ENCODE assay signal across 21 cellular contexts in the genomic region with DNA sequence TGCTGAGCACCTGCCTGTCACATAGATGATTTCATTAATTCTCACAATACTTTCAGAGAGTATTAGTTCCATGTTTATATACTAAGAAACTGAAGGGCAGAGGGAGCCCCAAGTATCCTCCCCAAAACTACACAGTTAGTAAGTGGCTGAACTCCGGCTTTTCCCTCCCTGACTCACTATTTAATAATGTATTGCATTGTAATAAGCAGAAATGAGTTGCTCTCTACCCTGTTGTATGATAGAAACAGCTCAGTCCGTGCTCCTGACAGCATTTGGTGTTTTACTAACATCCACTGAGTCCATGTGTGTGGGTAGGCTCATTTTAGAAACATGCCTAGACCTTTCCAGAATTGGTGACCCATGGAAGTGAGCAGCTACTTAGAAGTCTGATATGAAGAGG.
DNase-seq lines count a peak whose midpoint lies in the region; ATAC-seq and FAIRE-seq lines count a peak whose summit lies in the region.
"Had no signal": no experiment of that assay in that cellular context is flagged by ENCODE, and none has a peak within 500 bp of the region (broad histone marks: within the 10 kb centered on the region; RNA-seq: fewer than 3 reads in every experiment).

No MANE protein-coding gene starts in this region.

- DNase-seq in EL (peak; percentile 4), SK-N-MC (ENCODE audit: low read depth, low spot score) (no peak), fibroblast of gingiva (ENCODE audit: low read depth) (peak; percentile 11), trophoblast cell (no peak), amygdala (lab: John Stamatoyannopoulos, UW) (no peak), small intestine (no peak), SW480 (ENCODE audit: low spot score) (no peak)
- DNase-seq: activated CD8-positive, alpha-beta T cell treated with anti-CD3 and anti-CD28 coated beads for 36 hours; activated T-cell treated with anti-CD3 and anti-CD28 coated beads, Interleukin-2, amount 50 U/mL, for 1 hour; adrenal gland; caudate nucleus; dermis blood vessel endothelial cell; DMS53; NCI-H1105; NCI-H526; stimulated activated CD4-positive, alpha-beta T cell treated with anti-CD3 and anti-CD28 coated beads, Interleukin-1b, Interleukin-23, amount 100 ng/mL, for 48 hours had no signal

- no peak overlapping the region for H3K4ac ChIP-seq in trophoblast cell (ENCODE audit: low read depth, low read length)

- H3K14ac ChIP-seq in trophoblast cell (ENCODE audit: low read length): no peak overlapping the region

- H3K27ac ChIP-seq in SK-N-MC (peak overlapping the region; percentile 61; the same call in 1 of the 2 replicates), trophoblast cell (ENCODE audit: low read depth, low read length) (no peak overlapping the region), small intestine (ENCODE audit: low read depth in 1 of 2, low read length in 1 of 2) (no peak overlapping the region)
- H3K27ac ChIP-seq: adrenal gland, gastroesophageal sphincter, prostate gland had no signal

- no peak overlapping the region for H4K91ac ChIP-seq in trophoblast cell (ENCODE audit: low read depth, low read length)

- no peaks in the 10 kb centered on the region for H3K36me3 ChIP-seq in SK-N-MC (ENCODE audit: insufficient read depth, low read length)
- no peaks in the 10 kb centered on the region for H3K36me3 ChIP-seq in trophoblast cell (ENCODE audit: control insufficient read depth in 1 of 2, insufficient read depth in 2 of 2, low read length in 2 of 2)
- H3K36me3 ChIP-seq in small intestine (ENCODE audit: control insufficient read depth in 2 of 2, insufficient read depth in 2 of 2, low read length in 2 of 2): no peaks in the 10 kb centered on the region
- H3K36me3 ChIP-seq: adrenal gland, gastroesophageal sphincter, prostate gland had no signal

- H3K18ac ChIP-seq in trophoblast cell (ENCODE audit: low read length): no peak overlapping the region

- peaks cover 2 to 4% of the 10 kb centered on the region in 2 experiments for H3K4me1 ChIP-seq in trophoblast cell (ENCODE audit: control insufficient read depth in 1 of 2, insufficient read depth in 2 of 2, low read length in 2 of 2)
- peaks cover 0 to 3% of the 10 kb centered on the region in 2 donors for H3K4me1 ChIP-seq in small intestine (ENCODE audit: control insufficient read depth in 2 of 2, insufficient read depth in 1 of 2, low read depth in 1 of 2, low read length in 1 of 2)
- H3K4me1 ChIP-seq: prostate gland had no signal

- H4K8ac ChIP-seq in trophoblast cell (ENCODE audit: low read depth, low read length): no peak overlapping the region

- H3K4me2 ChIP-seq in trophoblast cell (ENCODE audit: low read length): no peak overlapping the region

- peak overlapping the region; percentile 31 for H2BK120ac ChIP-seq in trophoblast cell (ENCODE audit: insufficient read depth, low read length, poor library complexity)

- no CpG with 5 or more reads among the region's 2 CpGs for WGBS in trophoblast cell (ENCODE audit: extremely low coverage, insufficient coverage, insufficient read length)
- WGBS in small intestine, 3 donors: 84 to 89% (median 87%) methylated on average over 2 of the region's 2 CpGs

- ATAC-seq in HG03025 (IDR thresholded peaks at IDR 0.05; ENCODE audit: low FRiP score, unreplicated experiment): no peak
- ATAC-seq: activated CD8-positive, alpha-beta T cell treated with anti-CD3 and anti-CD28 coated beads for 36 hours; gastroesophageal sphincter; GM12878; stimulated activated memory B cell treated with anti-CD40 and anti-IgM and Interleukin-4, amounts not matched to agents 10 μg/mL and 1 μg/mL and 100 μg/mL, for 72 hours had no signal

- no peak overlapping the region for H2BK5ac ChIP-seq in trophoblast cell (ENCODE audit: low read depth, low read length, poor library complexity)

- H3K9me3 ChIP-seq in SK-N-MC (ENCODE audit: low read depth, low read length): no peaks in the 10 kb centered on the region
- H3K9me3 ChIP-seq in trophoblast cell (ENCODE audit: insufficient read depth, low read depth, low read length): no peaks in the 10 kb centered on the region
- H3K9me3 ChIP-seq in small intestine (ENCODE audit: control insufficient read depth, low read depth): no peaks in the 10 kb centered on the region
- H3K9me3 ChIP-seq: adrenal gland, gastroesophageal sphincter, prostate gland had no signal

- no peaks in the 10 kb centered on the region for H3K79me1 ChIP-seq in trophoblast cell (ENCODE audit: low read length)

- H2AFZ ChIP-seq in trophoblast cell (ENCODE audit: insufficient read depth, low read length, poor library complexity): no peak overlapping the region

- FAIRE-seq in small intestine (lab: Jason Lieb, UNC): no peak
- FAIRE-seq: GM12878 had no signal

- no peak overlapping the region for H2AK5ac ChIP-seq in trophoblast cell (ENCODE audit: low read length)

- H3K4me3 ChIP-seq in SK-N-MC: no peak overlapping the region
- H3K4me3 ChIP-seq in trophoblast cell (ENCODE audit: low read depth, low read length): no peak overlapping the region
- no peak overlapping the region for H3K4me3 ChIP-seq in small intestine (ENCODE audit: low read depth in 1 of 2, low read length in 2 of 2)
- H3K4me3 ChIP-seq: adrenal gland, gastroesophageal sphincter, GM12878, prostate gland had no signal

- H4K12ac ChIP-seq in trophoblast cell (ENCODE audit: low read depth, low read length): no peak overlapping the region

- no peak overlapping the region for H3K23ac ChIP-seq in trophoblast cell (ENCODE audit: low read length)

- H3K9ac ChIP-seq in SK-N-MC (ENCODE audit: insufficient read length) (no peak overlapping the region), trophoblast cell (ENCODE audit: low read length) (no peak overlapping the region)

- H3K27me3 ChIP-seq in trophoblast cell (ENCODE audit: insufficient read depth, low read length) (no peaks in the 10 kb centered on the region), small intestine (ENCODE audit: control insufficient read depth in 2 of 2, insufficient read depth in 2 of 2, low read length in 2 of 2) (no peaks in the 10 kb centered on the region)
- H3K27me3 ChIP-seq: adrenal gland, gastroesophageal sphincter had no signal

- no peaks in the 10 kb centered on the region for H3K79me2 ChIP-seq in trophoblast cell (ENCODE audit: control insufficient read depth, insufficient read depth, low read length, poor library complexity)

- H2BK12ac ChIP-seq in trophoblast cell (ENCODE audit: low read length): no peak overlapping the region

Comparison
In these comparisons a context has a peak if more than half of its experiments do, and no peak if none do; other contexts are left out.
1. DNase-seq: peak in EL (single experiment) and fibroblast of gingiva (single experiment); none in SK-N-MC (single experiment), trophoblast cell (0 of 2), amygdala (0 of 56), small intestine (single experiment) and SW480 (single experiment).